16 cellular contexts compared by ENCODE assay signal in genomic region chr3:58403513-58404109, GRCh38. TPM values are rescaled to one million over a fixed set of nuclear protein-coding genes. Genes with fewer than 3 reads are reported as not detected.
DNase-seq lines count a peak whose midpoint lies in the region; ATAC-seq, FAIRE-seq and TF ChIP-seq lines count a peak whose summit lies in the region.
"Had no signal": no experiment of that assay in that cellular context is flagged by ENCODE, and none has a peak within 500 bp of the region (broad histone marks: within the 10 kb centered on the region; RNA-seq: fewer than 3 reads in every experiment).

No MANE protein-coding gene starts in this region.

- TF ChIP-seq EP300 in GM12878 (IDR thresholded peaks at IDR 0.05; ENCODE audit: borderline replicate concordance in 1 of 2, control insufficient read depth in 1 of 2, low read depth in 2 of 2, low read length in 2 of 2), result no peak

- CTCF ChIA-PET in GM12878 (lab: Yijun Ruan, JAX), result interaction anchor here (0.7 to 1.6 kb wide), 4 partner anchors 9 to 96 kb away, joined by 3 to 5 read pairs (median 4); no protein-coding TSS in a partner anchor

- peaks cover 23% of the 10 kb centered on the region for H3K36me3 ChIP-seq in CD4-positive, CD25-positive, alpha-beta regulatory T cell (ENCODE audit: control insufficient read depth, insufficient read depth, low read length)
- H3K36me3 ChIP-seq in GM12878 (ENCODE audit: control insufficient read depth in 2 of 2, insufficient read depth in 2 of 2, low read length in 1 of 2) (peaks cover 0 to 5% of the 10 kb centered on the region in 2 experiments; a peak in 3 of 4 replicates), kidney (ENCODE audit: control insufficient read depth in 1 of 2, insufficient read depth in 2 of 2, low read length in 2 of 2) (peaks cover 16 to 20% of the 10 kb centered on the region in 2 donors)

- ATAC-seq in CD4-positive, CD25-positive, alpha-beta regulatory T cell (ENCODE audit: low read depth in 2 of 2), result no peak
- ATAC-seq in GM12878, result no peak
- ATAC-seq: HCT116, Panc1 had no signal

- no TSS peak for BruUV-seq in GM12878 (replicated peaks; lab: Mats Ljungman, UMichigan)

- H3K27me3 ChIP-seq in CD4-positive, CD25-positive, alpha-beta regulatory T cell (ENCODE audit: control insufficient read depth, insufficient read depth, low read length), result no peaks in the 10 kb centered on the region
- H3K27me3 ChIP-seq in GM12878 (replicated peaks in 1 of 2; ENCODE audit: control insufficient read depth in 2 of 2, insufficient read depth in 2 of 2, low read length in 1 of 2), result no peaks in the 10 kb centered on the region

- no peak overlapping the region for H3K4me3 Mint-ChIP-seq in CD4-positive, CD25-positive, alpha-beta regulatory T cell
- H3K4me3 Mint-ChIP-seq: CD4-positive, alpha-beta T cell had no signal

- H3K4me3 ChIP-seq in CD4-positive, CD25-positive, alpha-beta regulatory T cell (ENCODE audit: low read depth, low read length), result no peak overlapping the region
- H3K4me3 ChIP-seq in Jurkat, Clone E6-1 (ENCODE audit: low read length), result no peak overlapping the region
- H3K4me3 ChIP-seq in GM12878, result no peak overlapping the region
- no peak overlapping the region for H3K4me3 ChIP-seq in kidney (ENCODE audit: low read length in 2 of 2)

- in situ Hi-C loops in GM12878 (cut with MboI), result no loop called here

- POLR2A ChIA-PET in GM12878 (lab: Charles Lee), result no interaction called here

- H3K9ac ChIP-seq in GM12878 (ENCODE audit: control insufficient read depth, insufficient read depth, low read length), result no peak overlapping the region
- H3K9ac ChIP-seq in kidney (ENCODE audit: low read length in 2 of 2), result no peak overlapping the region

- no peaks in the 10 kb centered on the region for H3K4me1 ChIP-seq in CD4-positive, CD25-positive, alpha-beta regulatory T cell (ENCODE audit: control insufficient read depth, insufficient read depth, low read length, poor library complexity, severe bottlenecking)
- H3K4me1 ChIP-seq in GM12878 (ENCODE audit: control insufficient read depth, insufficient read depth, low read length) (no peaks in the 10 kb centered on the region), kidney (ENCODE audit: control insufficient read depth in 1 of 2, insufficient read depth in 1 of 2, low read depth in 1 of 2, low read length in 2 of 2) (no peaks in the 10 kb centered on the region)

- no peaks in the 10 kb centered on the region for H3K79me2 ChIP-seq in GM12878 (ENCODE audit: control insufficient read depth, insufficient read depth, low read length)

- DNase-seq in CD4-positive, CD25-positive, alpha-beta regulatory T cell, result no peak
- DNase-seq in Jurkat, Clone E6-1 (ENCODE audit: low read depth, low spot score), result peak; percentile 38
- DNase-seq in GM12878 (ENCODE audit: low read depth, low spot score) (no peak), kidney (no peak), COLO668 (lab: John Stamatoyannopoulos, UW; ENCODE audit: unreplicated experiment) (no peak), HTR-8/SVneo (ENCODE audit: insufficient read length, low spot score) (no peak), NCI-H1436 treated with DMSO at 0.1 percent for 48 hours (lab: John Stamatoyannopoulos, UW) (no peak), SHP77 treated with DMSO at 0.1 percent for 48 hours (lab: John Stamatoyannopoulos, UW) (no peak)
- DNase-seq: AML-193; CD4-positive, alpha-beta T cell; NCI-H1092; NCI-H1694; Right ventricle myocardium superior had no signal

- H3K9me3 Mint-ChIP-seq in CD4-positive, CD25-positive, alpha-beta regulatory T cell, result no peaks in the 10 kb centered on the region
- H3K9me3 Mint-ChIP-seq: CD4-positive, alpha-beta T cell had no signal

- no peak overlapping the region for H2AFZ ChIP-seq in GM12878 (ENCODE audit: control insufficient read depth, low read depth, low read length)

- no peaks in the 10 kb centered on the region for H4K20me1 ChIP-seq in GM12878 (ENCODE audit: control insufficient read depth, insufficient read depth)

- peaks cover 33% of the 10 kb centered on the region for H3K36me3 Mint-ChIP-seq in CD4-positive, CD25-positive, alpha-beta regulatory T cell

- no peak for TF ChIP-seq CTCF in GM12878 (IDR thresholded peaks at IDR 0.05 in 2 of 3, conservative IDR thresholded peaks at IDR 0.05 in 1 of 3; ENCODE audit: control insufficient read depth in 2 of 3, extremely low read depth in 1 of 3, insufficient read depth in 1 of 3, low read depth in 3 of 3, low read length in 3 of 3)
- no peak for TF ChIP-seq CTCF in kidney (IDR thresholded peaks at IDR 0.05; ENCODE audit: borderline replicate concordance, extremely low read depth, insufficient read depth)

- H3K27ac ChIP-seq in CD4-positive, CD25-positive, alpha-beta regulatory T cell (ENCODE audit: insufficient read depth, low read length, poor library complexity, severe bottlenecking), result no peak overlapping the region
- H3K27ac ChIP-seq in GM12878 (ENCODE audit: control insufficient read depth, insufficient read depth), result no peak overlapping the region
- no peak overlapping the region for H3K27ac ChIP-seq in kidney (ENCODE audit: low read depth in 2 of 2, low read length in 2 of 2)

- H3K9me3 ChIP-seq in CD4-positive, CD25-positive, alpha-beta regulatory T cell (ENCODE audit: control insufficient read depth in 2 of 2, low read length in 2 of 2), result no peaks in the 10 kb centered on the region
- H3K9me3 ChIP-seq in GM12878 (replicated peaks; ENCODE audit: control insufficient read depth, insufficient read depth, low read length), result no peaks in the 10 kb centered on the region
- H3K9me3 ChIP-seq in kidney (ENCODE audit: control insufficient read depth in 1 of 2, low read length in 2 of 2), result no peaks in the 10 kb centered on the region

- peaks cover 0 to 13% (median 1%) of the 10 kb centered on the region in 4 donors for H3K4me1 Mint-ChIP-seq in CD4-positive, CD25-positive, alpha-beta regulatory T cell

- 47% methylated on average over 6 of the region's 6 CpGs for WGBS in GM12878 (ENCODE audit: insufficient coverage, insufficient replicate concordance, low lambda C conversion rate, missing lambda C conversion rate)

- RAD21 ChIA-PET in GM12878 (lab: Charles Lee; ENCODE audit: unreplicated experiment), result interaction anchor here (0.6 to 1.0 kb wide), 2 partner anchors 17 to 69 kb away, joined by 3 read pairs; no protein-coding TSS in a partner anchor

- intact Hi-C loops in GM12878 (cut with micrococcal nuclease; ENCODE audit: unreplicated experiment) (no loop called here), kidney (cut with DNase I) (no loop called here)

- TF ChIP-seq POLR2A in GM12878 (IDR thresholded peaks at IDR 0.05; ENCODE audit: low read depth, low read length), result no peak

- no peak for TF ChIP-seq RAD21 in GM12878 (IDR thresholded peaks at IDR 0.05; ENCODE audit: insufficient read depth, low read depth, low read length)

- no peak for FAIRE-seq in GM12878 (lab: Jason Lieb, UNC)
- FAIRE-seq in kidney (lab: Jason Lieb, UNC), result peak; percentile 51
- no peak for FAIRE-seq in HTR-8/SVneo (lab: Jason Lieb, UNC)
- FAIRE-seq: D721Med had no signal

- SMC1A ChIA-PET in GM12878 (lab: Charles Lee; ENCODE audit: uncharacterized antibody, unreplicated experiment), result interaction anchor here (1.0 to 1.8 kb wide), 5 partner anchors 8 to 70 kb away, joined by 3 to 5 read pairs (median 4); no protein-coding TSS in a partner anchor

- no peak overlapping the region for H3K4me2 ChIP-seq in GM12878 (ENCODE audit: control insufficient read depth, insufficient read depth)

- no peaks in the 10 kb centered on the region for H3K27me3 Mint-ChIP-seq in CD4-positive, CD25-positive, alpha-beta regulatory T cell
- H3K27me3 Mint-ChIP-seq: CD4-positive, alpha-beta T cell had no signal

- peak overlapping the region in 2 of 3 donors; percentile 32 to 51 for H3K27ac Mint-ChIP-seq in CD4-positive, CD25-positive, alpha-beta regulatory T cell
- H3K27ac Mint-ChIP-seq: CD4-positive, alpha-beta T cell had no signal

TF ChIP-seq in GM12878, 131 proteins besides CTCF, POLR2A, EP300 and RAD21:
- no peak for TF ChIP-seq MAX (IDR thresholded peaks at IDR 0.05; ENCODE audit: low read depth, low read length)
- 0 out of 2 replicates have a peak, but pooled peaks have one; percentile 58 for TF ChIP-seq TCF7 (IDR thresholded peaks at IDR 0.05; ENCODE audit: borderline replicate concordance)
- peak; percentile 63; the same call in 1 of the 2 replicates for TF ChIP-seq RUNX3 (IDR thresholded peaks at IDR 0.05; ENCODE audit: low read length)

RNA-seq across cellular contexts. Expression of gene PDHB, which starts 30.0 kb away (rescaled TPM):
- 40.1 TPM for total RNA-seq in CD4-positive, CD25-positive, alpha-beta regulatory T cell
- 100 to 1,000 TPM; 116 to 159 (median 133) TPM for polyA plus RNA-seq in CD4-positive, CD25-positive, alpha-beta regulatory T cell
- 115 TPM for polyA plus RNA-seq in Jurkat, Clone E6-1 (2012; ENCODE audit: insufficient read depth, insufficient read length)
- total RNA-seq in GM12878 (2013; cell fraction: nucleolus; rRNA removed), result 50.9 and 55.7 TPM in 2 replicates
- total RNA-seq in GM12878 (2014; rRNA removed) (68.6 and 83.4 TPM in 2 replicates), GM12878 (2014; rRNA removed; fragmentation: Illumina TruSeq; extraction: Trizol) (83.2 and 85.3 TPM in 2 replicates), GM12878 (2021) (62.9 and 65.5 TPM in 2 replicates), kidney (71.7 TPM)
- polyA plus RNA-seq in GM12878 (2011; ENCODE audit: low read depth), result 32.4 TPM
- polyA plus RNA-seq in GM12878 (2011; rRNA removed) (92.2 and 121 TPM in 2 replicates), GM12878 (2014; fragmentation: Illumina TruSeq; extraction: Trizol) (76.5 and 84.2 TPM in 2 replicates), GM12878 (2014; fragmentation: Nextera tagmentation; extraction: Ambion mirVana) (100 to 1,000 TPM; 167 to 224 TPM), GM12878 (2014; rRNA removed) (68.3 and 94.2 TPM in 2 replicates), GM12878 (2016; fragmentation: Nextera tagmentation; extraction: Ambion mirVana) (100 to 1,000 TPM; 120 to 123 TPM), kidney (ENCODE audit: insufficient read depth, low read depth, low replicate concordance) (138 TPM)
- 48.6 and 54.9 TPM in 2 replicates for polyA plus RNA-seq in GM12878 (2011; cell fraction: cytosol; rRNA removed)
- 33.9 and 44.6 TPM in 2 replicates for polyA plus RNA-seq in GM12878 (2011; cell fraction: nucleus; rRNA removed)
- 38.7 and 47.0 TPM in 2 replicates for polyA plus RNA-seq in GM12878 (2012)
- polyA minus RNA-seq in GM12878 (2011; rRNA and poly(A)+ RNA removed), result 36.3 and 42.7 TPM in 2 replicates
- polyA minus RNA-seq in GM12878 (2011; cell fraction: cytosol; rRNA and poly(A)+ RNA removed), result 13.9 and 20.2 TPM in 2 replicates
- polyA minus RNA-seq in GM12878 (2011; cell fraction: nucleus; rRNA and poly(A)+ RNA removed), result 18.6 and 28.8 TPM in 2 replicates
